12 cellular contexts compared by ENCODE assay signal in the genomic region with DNA sequence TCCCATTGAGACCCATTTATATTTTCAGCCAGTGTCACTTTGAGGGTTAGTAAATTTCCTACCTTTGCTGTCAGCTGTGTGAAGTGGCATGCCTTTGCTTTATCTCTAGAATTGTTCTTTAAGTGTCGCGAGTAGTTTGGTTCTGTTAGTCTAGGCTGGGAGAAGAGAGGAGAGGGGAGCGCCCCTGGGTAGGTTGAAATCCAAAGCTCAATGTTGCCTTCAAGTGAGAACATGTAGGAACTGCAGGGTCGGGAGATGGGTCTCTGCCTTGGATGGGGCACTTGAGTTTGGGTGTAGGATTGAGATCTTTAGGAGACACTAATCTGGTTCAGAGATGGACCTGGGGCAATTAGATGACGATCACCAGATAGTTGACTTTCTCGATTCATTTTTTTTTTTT. TPM values are rescaled to one million over a fixed set of nuclear protein-coding genes. Genes with fewer than 3 reads are reported as not detected.
DNase-seq lines count a peak whose midpoint lies in the region; ATAC-seq and TF ChIP-seq lines count a peak whose summit lies in the region.
"Had no signal": no experiment of that assay in that cellular context is flagged by ENCODE, and none has a peak within 500 bp of the region (broad histone marks: within the 10 kb centered on the region; RNA-seq: fewer than 3 reads in every experiment).

No MANE protein-coding gene starts in this region.

- no peaks in the 10 kb centered on the region for H4K20me1 ChIP-seq in IMR-90 (ENCODE audit: insufficient read depth, low read length)

- BruUV-seq in Caco-2 (replicated peaks; lab: Mats Ljungman, UMichigan) (no TSS peak), IMR-90 (replicated peaks; lab: Mats Ljungman, UMichigan) (no TSS peak)

- WGBS in IMR-90 (ENCODE audit: extremely low coverage in 2 of 2, insufficient read length in 1 of 2), 2 experiments: 20% methylated on average over 1 of the region's 6 CpGs; no CpG with 5 or more reads in 1 of the 2 experiments
- 15% methylated on average over 6 of the region's 6 CpGs for WGBS in right cardiac atrium
- 19 to 22% methylated on average over 6 of the region's 6 CpGs for WGBS in aorta, 2 donors

- TF ChIP-seq POLR2A in IMR-90 (IDR thresholded peaks at IDR 0.05; ENCODE audit: low read depth, low read length): no peak

- no peak overlapping the region for H3K27ac ChIP-seq in IMR-90 (ENCODE audit: insufficient read depth, low read length)
- H3K27ac ChIP-seq in WERI-Rb-1: no peak overlapping the region
- no peak overlapping the region for H3K27ac ChIP-seq in right cardiac atrium (ENCODE audit: low read length)
- no peak overlapping the region for H3K27ac ChIP-seq in aorta (ENCODE audit: low read depth in 1 of 2, low read length in 2 of 2)
- no peak overlapping the region for H3K27ac ChIP-seq in CD4-positive, alpha-beta T cell (ENCODE audit: low read depth, low read length)
- H3K27ac ChIP-seq: left lung, thyroid gland had no signal

- no peaks in the 10 kb centered on the region for H3K79me1 ChIP-seq in IMR-90 (ENCODE audit: low read depth in 1 of 2, low read length in 2 of 2)

- no peak overlapping the region for H4K8ac ChIP-seq in IMR-90 (ENCODE audit: low read depth in 2 of 2, low read length in 2 of 2)

- H3K36me3 Mint-ChIP-seq in Caco-2 (ENCODE audit: insufficient read depth, unreplicated experiment): no peaks in the 10 kb centered on the region
- H3K36me3 Mint-ChIP-seq in CD4-positive, alpha-beta T cell (ENCODE audit: low read depth): no peaks in the 10 kb centered on the region

- no peak overlapping the region for H3K4me2 ChIP-seq in IMR-90 (ENCODE audit: low read depth, low read length)

- no peaks in the 10 kb centered on the region for H3K9me3 ChIP-seq in Caco-2
- no peaks in the 10 kb centered on the region for H3K9me3 ChIP-seq in IMR-90 (ENCODE audit: control insufficient read depth, insufficient read depth, low read length)
- no peaks in the 10 kb centered on the region for H3K9me3 ChIP-seq in WERI-Rb-1 (ENCODE audit: severe bottlenecking)
- no peaks in the 10 kb centered on the region for H3K9me3 ChIP-seq in right cardiac atrium (ENCODE audit: control insufficient read depth, low read length)
- H3K9me3 ChIP-seq in aorta (ENCODE audit: control insufficient read depth, low read length): peaks cover 2% of the 10 kb centered on the region
- no peaks in the 10 kb centered on the region for H3K9me3 ChIP-seq in CD4-positive, alpha-beta T cell (ENCODE audit: control insufficient read depth, low read length)
- H3K9me3 ChIP-seq: left lung, thyroid gland had no signal

- CTCF ChIA-PET in Caco-2 (lab: Charles Lee) (interaction anchor here (0.6 to 1.1 kb wide), 11 partner anchors 114 to 575 kb away, joined by 3 to 11 read pairs (median 4); partner anchors contain the start of genes ATP6V0E1 and RPL26L1), IMR-90 (lab: Yijun Ruan, JAX) (interaction anchor here (1.0 kb wide), 1 partner anchor 16 kb away, joined by 3 read pairs; no protein-coding TSS in a partner anchor)
- CTCF ChIA-PET in CD4-positive, alpha-beta T cell (lab: Charles Lee): no interaction called here

- peaks cover 15% of the 10 kb centered on the region for H3K4me1 Mint-ChIP-seq in Caco-2 (ENCODE audit: low read depth, unreplicated experiment)
- no peaks in the 10 kb centered on the region for H3K4me1 Mint-ChIP-seq in CD4-positive, alpha-beta T cell (ENCODE audit: low read depth)

- POLR2A ChIA-PET in Caco-2 (lab: Charles Lee): interaction anchor here (0.7 kb wide), 1 partner anchor 531 kb away, joined by 3 read pairs; no protein-coding TSS in a partner anchor
- POLR2A ChIA-PET in IMR-90 (lab: Charles Lee; ENCODE audit: unreplicated experiment): interaction anchor here (0.5 kb wide), 1 partner anchor 575 kb away, joined by 4 read pairs; no protein-coding TSS in a partner anchor
- POLR2A ChIA-PET in CD4-positive, alpha-beta T cell (lab: Charles Lee): no interaction called here

- peaks cover 8% of the 10 kb centered on the region; the same call in 1 of the 2 replicates for H3K4me1 ChIP-seq in Caco-2
- no peaks in the 10 kb centered on the region for H3K4me1 ChIP-seq in IMR-90 (ENCODE audit: control insufficient read depth, insufficient read depth, low read length)
- no peaks in the 10 kb centered on the region for H3K4me1 ChIP-seq in right cardiac atrium (ENCODE audit: control insufficient read depth, insufficient read depth, low read length)
- H3K4me1 ChIP-seq in aorta (ENCODE audit: control insufficient read depth in 1 of 2, insufficient read depth in 2 of 2, low read length in 2 of 2): no peaks in the 10 kb centered on the region

- no peak overlapping the region for H3K27ac Mint-ChIP-seq in Caco-2 (ENCODE audit: unreplicated experiment)
- H3K27ac Mint-ChIP-seq in CD4-positive, alpha-beta T cell: no peak overlapping the region

- H3K56ac ChIP-seq in IMR-90 (ENCODE audit: extremely low read depth, insufficient read depth, low read length): no peak overlapping the region

- H2AK9ac ChIP-seq in IMR-90 (replicated peaks; ENCODE audit: low read depth, low read length, poor library complexity): no peak overlapping the region

- H3K9me3 Mint-ChIP-seq in Caco-2 (ENCODE audit: unreplicated experiment): peaks cover 12% of the 10 kb centered on the region
- H3K9me3 Mint-ChIP-seq in CD4-positive, alpha-beta T cell: no peaks in the 10 kb centered on the region

- no peak overlapping the region for H2AK5ac ChIP-seq in IMR-90 (ENCODE audit: low read depth, low read length)

- no peak overlapping the region for H4K91ac ChIP-seq in IMR-90 (ENCODE audit: insufficient read depth, low read depth, low read length)

- H3K4ac ChIP-seq in IMR-90 (ENCODE audit: low read depth, low read length): no peak overlapping the region

- H3K4me3 ChIP-seq in Caco-2 (ENCODE audit: low read depth, low read length): no peak overlapping the region
- no peak overlapping the region for H3K4me3 ChIP-seq in IMR-90 (ENCODE audit: insufficient read depth, low read depth, low read length)
- no peak overlapping the region for H3K4me3 ChIP-seq in WERI-Rb-1 (ENCODE audit: low read depth, low read length)
- no peak overlapping the region for H3K4me3 ChIP-seq in right cardiac atrium (ENCODE audit: low read length)
- H3K4me3 ChIP-seq in aorta (ENCODE audit: low read length in 2 of 2): no peak overlapping the region
- H3K4me3 ChIP-seq: left lung, thyroid gland had no signal

- TF ChIP-seq RAD21 in IMR-90 (IDR thresholded peaks at IDR 0.05; ENCODE audit: low read length): peak; percentile 53

- dilution Hi-C loops in IMR-90 (cut with HindIII; ENCODE audit: low sequenced_read_pairs, unreplicated experiment): no loop called here

- H3K14ac ChIP-seq in IMR-90 (replicated peaks; ENCODE audit: low read depth, low read length): no peak overlapping the region

- no peaks in the 10 kb centered on the region for H3K9me1 ChIP-seq in IMR-90 (ENCODE audit: insufficient read depth, low read length)

- peaks cover 9% of the 10 kb centered on the region for H3K27me3 Mint-ChIP-seq in Caco-2 (ENCODE audit: insufficient read depth, unreplicated experiment)
- H3K27me3 Mint-ChIP-seq in CD4-positive, alpha-beta T cell: peaks cover 83% of the 10 kb centered on the region

- no peak overlapping the region for H2BK5ac ChIP-seq in IMR-90 (ENCODE audit: low read depth, low read length, poor library complexity, severe bottlenecking)

- no peak overlapping the region for H3K23ac ChIP-seq in IMR-90 (ENCODE audit: low read depth, low read length)

- H4K5ac ChIP-seq in IMR-90 (ENCODE audit: low read depth, low read length): no peak overlapping the region

- no peaks in the 10 kb centered on the region for H3K36me3 ChIP-seq in Caco-2 (ENCODE audit: control insufficient read depth, insufficient read depth, low read length)
- no peaks in the 10 kb centered on the region for H3K36me3 ChIP-seq in IMR-90 (ENCODE audit: control insufficient read depth, insufficient read depth, low read length)
- H3K36me3 ChIP-seq in WERI-Rb-1: no peaks in the 10 kb centered on the region
- H3K36me3 ChIP-seq in aorta (ENCODE audit: control insufficient read depth in 1 of 2, insufficient read depth in 2 of 2, low read length in 1 of 2): no peaks in the 10 kb centered on the region
- H3K36me3 ChIP-seq: left lung, thyroid gland had no signal

- no peak overlapping the region for H2BK20ac ChIP-seq in IMR-90 (ENCODE audit: low read depth, low read length)

- H2BK120ac ChIP-seq in IMR-90 (ENCODE audit: low read depth, low read length): no peak overlapping the region

- ATAC-seq in IMR-90 (ENCODE audit: low read depth) (peak; percentile 38; the same call in 1 of the 2 replicates), right cardiac atrium (peak; percentile 22 to 23), GM19467 (IDR thresholded peaks at IDR 0.05; ENCODE audit: unreplicated experiment) (no peak), aorta (ENCODE audit: low FRiP score) (no peak), GM21737 (IDR thresholded peaks at IDR 0.05; ENCODE audit: unreplicated experiment) (no peak)
- ATAC-seq in CD4-positive, alpha-beta T cell (ENCODE audit: poor library complexity): no peak
- ATAC-seq: left lung had no signal

- no peak overlapping the region for H2AFZ ChIP-seq in IMR-90 (replicated peaks; ENCODE audit: low read length, poor library complexity)

- peak overlapping the region; percentile 8 for H3K4me3 Mint-ChIP-seq in Caco-2 (ENCODE audit: unreplicated experiment)
- no peak overlapping the region for H3K4me3 Mint-ChIP-seq in CD4-positive, alpha-beta T cell

- DNase-seq in Caco-2: peak in 1 of 2 experiments; percentile 48
- DNase-seq in IMR-90: peak; percentile 21
- DNase-seq in WERI-Rb-1: peak; percentile 49
- peak in 1 of 3 donors; percentile 27 for DNase-seq in right cardiac atrium
- no peak for DNase-seq in aorta
- DNase-seq in CD4-positive, alpha-beta T cell: no peak
- DNase-seq: caudate nucleus, left lung, thyroid gland had no signal

- in situ Hi-C loops in IMR-90 (cut with MboI; ENCODE audit: low sequenced_read_pairs): loop anchor here (25.0 kb wide), 1 partner anchor 1030 kb away; no protein-coding TSS in a partner anchor

- intact Hi-C loops in Caco-2 (cut with micrococcal nuclease; ENCODE audit: unreplicated experiment) (loop anchor here (1.0 to 5.0 kb wide), 3 partner anchors 116 to 575 kb away; partner anchors contain the start of gene CREBRF), IMR-90 (cut with micrococcal nuclease) (loop anchor here (1.0 to 2.0 kb wide), 2 partner anchors 116 to 297 kb away; no protein-coding TSS in a partner anchor), right cardiac atrium (cut with DNase I) (loop anchor here (2.0 to 10.0 kb wide), 6 partner anchors 115 to 577 kb away; partner anchors contain the start of gene ATP6V0E1 (in 1 of the 4)), aorta (cut with DNase I) (loop anchor here (10.0 kb wide), 3 partner anchors 297 to 577 kb away; partner anchors contain the start of gene ATP6V0E1 (in 1 of the 2))
- intact Hi-C loops in CD4-positive, alpha-beta T cell (cut with DNase I, micrococcal nuclease): loop anchor here (2.0 to 10.0 kb wide), 2 partner anchors 297 to 567 kb away; no protein-coding TSS in a partner anchor

- H3K9ac ChIP-seq in IMR-90 (ENCODE audit: low read depth, low read length): no peak overlapping the region

- no peaks in the 10 kb centered on the region for H3K27me3 ChIP-seq in Caco-2 (replicated peaks; ENCODE audit: control insufficient read depth, insufficient read depth, low read length)
- peaks cover 45% of the 10 kb centered on the region for H3K27me3 ChIP-seq in IMR-90 (ENCODE audit: control insufficient read depth, insufficient read depth, low read length)
- H3K27me3 ChIP-seq in WERI-Rb-1 (ENCODE audit: insufficient read depth, low read depth, severe bottlenecking): no peaks in the 10 kb centered on the region
- H3K27me3 ChIP-seq in right cardiac atrium (ENCODE audit: control insufficient read depth, insufficient read depth): no peaks in the 10 kb centered on the region
- H3K27me3 ChIP-seq in aorta (ENCODE audit: control insufficient read depth in 1 of 2, insufficient read depth in 2 of 2, low read length in 1 of 2): no peaks in the 10 kb centered on the region
- peaks cover 40% of the 10 kb centered on the region for H3K27me3 ChIP-seq in CD4-positive, alpha-beta T cell (ENCODE audit: control insufficient read depth, insufficient read depth, low read length)
- H3K27me3 ChIP-seq: thyroid gland had no signal

- H3K18ac ChIP-seq in IMR-90 (ENCODE audit: low read depth, low read length): no peak overlapping the region

- TF ChIP-seq CTCF in Caco-2 (IDR thresholded peaks at IDR 0.05; ENCODE audit: insufficient read depth in 1 of 2, low read depth in 1 of 2, low read length in 1 of 2, severe bottlenecking in 1 of 2, unreplicated experiment in 1 of 2) (peak; percentile 38 to 66), IMR-90 (conservative IDR thresholded peaks at IDR 0.05; ENCODE audit: low read depth, low read length) (peak; percentile 42), WERI-Rb-1 (IDR thresholded peaks at IDR 0.05; ENCODE audit: low read depth, low read length) (peak; percentile 71)
- no peak for TF ChIP-seq CTCF in CD4-positive, alpha-beta T cell (IDR thresholded peaks at IDR 0.05)

- no peak overlapping the region for H2BK15ac ChIP-seq in IMR-90 (ENCODE audit: low read depth, low read length)

RNA-seq across cellular contexts. Expression of gene STC2, which starts 46.3 kb away (rescaled TPM):
- total RNA-seq in Caco-2 (2022) (190 and 224 TPM in 2 replicates), IMR-90 (2012; rRNA removed) (87.5 and 259 TPM in 2 replicates), right cardiac atrium (10 to 100 TPM in 3 of 4 donors, 1 to 10 TPM in 1; 9.4 to 13.0 (median 11.6) TPM), aorta (1 to 10 TPM; 4.9 to 7.9 TPM)
- polyA plus RNA-seq in IMR-90 (2012; rRNA removed) (157 and 270 TPM in 2 replicates), right cardiac atrium (11.7 TPM), aorta (under 1 TPM; 0.03 to 0.75 TPM)
- polyA plus RNA-seq in IMR-90 (2012; cell fraction: cytosol; rRNA removed): 105 and 264 TPM in 2 replicates
- 249 and 547 TPM in 2 replicates for polyA plus RNA-seq in IMR-90 (2012; cell fraction: nucleus; rRNA removed; ENCODE audit: low replicate concordance)
- total RNA-seq in CD4-positive, alpha-beta T cell: not detected

RNA-seq across cellular contexts. Expression of gene NKX2-5, which starts 46.9 kb away (rescaled TPM):
- not detected in 2 replicates for total RNA-seq in Caco-2 (2022)
- total RNA-seq in IMR-90 (2012; rRNA removed): not detected in 2 replicates
- polyA plus RNA-seq in IMR-90 (2012; rRNA removed): not detected in 2 replicates
- not detected in 2 replicates for polyA plus RNA-seq in IMR-90 (2012; cell fraction: cytosol; rRNA removed)
- polyA plus RNA-seq in IMR-90 (2012; cell fraction: nucleus; rRNA removed; ENCODE audit: low replicate concordance): 0.03 and 0.05 TPM in 2 replicates
- 100 to 1,000 TPM; 176 to 241 (median 220) TPM for total RNA-seq in right cardiac atrium
- 250 TPM for polyA plus RNA-seq in right cardiac atrium
- not detected for total RNA-seq in aorta
- polyA plus RNA-seq in aorta: 1 to 10 TPM in 1 of 2 donors, under 1 TPM in 1; 0.13 to 2.0 TPM
- not detected for total RNA-seq in CD4-positive, alpha-beta T cell
- total RNA-seq: left lung, LHCN-M2, thyroid gland had no signal

Comparison
In these comparisons a context has a peak if more than half of its experiments do, and no peak if none do; other contexts are left out.
1. DNase-seq: peak in IMR-90 (single experiment) and WERI-Rb-1 (single experiment); none in aorta (0 of 2) and CD4-positive, alpha-beta T cell (0 of 10).
2. ATAC-seq: peak in IMR-90 (single experiment) and right cardiac atrium (2 of 2); none in GM19467 (single experiment), aorta (single experiment), GM21737 (single experiment) and CD4-positive, alpha-beta T cell (single experiment).
3. RNA of gene STC2, which starts 46.3 kb away (total RNA-seq): 190 to 224 TPM in Caco-2, 87.5 to 259 TPM in IMR-90, 9.4 to 13.0 TPM in right cardiac atrium and 4.9 to 7.9 TPM in aorta; not detected in CD4-positive, alpha-beta T cell; every median in the first group is over 4 times any median in the second.
4. RNA of gene NKX2-5, which starts 46.9 kb away (total RNA-seq): 176 to 241 TPM in right cardiac atrium; not detected in aorta, not detected in Caco-2, not detected in IMR-90 and not detected in CD4-positive, alpha-beta T cell; every median in the first group is over 100 times any median in the second.